1 cellular context compared by ENCODE assay signal in genomic region chr1:63327417-63328139, GRCh38.
TF ChIP-seq lines count a peak whose summit lies in the region.

No MANE protein-coding gene starts in this region.

TF ChIP-seq in HCT116, 20 proteins besides CTCF, POLR2A, EP300 and RAD21 (continued from another document):
- TF ChIP-seq ATF3 (IDR thresholded peaks at IDR 0.05): no peak
- TF ChIP-seq CBX3 (IDR thresholded peaks at IDR 0.05; ENCODE audit: low read depth): peak; percentile 88; the same call in 1 of the 2 replicates
